In the genomic region with DNA sequence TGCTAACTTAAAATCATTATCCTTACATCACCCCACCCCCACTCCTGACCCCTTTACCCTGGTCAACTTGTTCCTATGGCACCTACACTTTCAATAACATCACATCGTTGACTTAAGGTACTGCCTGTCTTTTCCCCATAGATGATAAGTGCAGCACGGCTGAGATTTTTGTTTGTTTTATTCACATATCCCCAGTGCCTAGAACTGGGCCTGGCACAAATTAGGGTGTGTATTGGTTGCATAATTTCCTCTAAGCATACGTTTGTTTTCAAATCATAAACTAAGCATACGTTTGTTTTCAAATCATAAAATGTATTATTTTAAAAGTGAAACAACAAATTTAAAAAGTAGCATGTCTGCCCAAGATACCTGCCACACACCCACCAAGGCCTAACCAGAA, we compare ENCODE assay signal across 19 cellular contexts. TPM values are rescaled to one million over a fixed set of nuclear protein-coding genes. Genes with fewer than 3 reads are reported as not detected.
A peak's percentile ranks its signal among the peaks of the same experiment; 100 is the strongest.
DNase-seq lines count a peak whose midpoint lies in the region; ATAC-seq lines count a peak whose summit lies in the region.
"Had no signal": no experiment of that assay in that cellular context is flagged by ENCODE, and none has a peak within 500 bp of the region (broad histone marks: within the 10 kb centered on the region; RNA-seq: fewer than 3 reads in every experiment).

No MANE protein-coding gene starts in this region.

- peaks cover 11% of the 10 kb centered on the region for H3K36me3 Mint-ChIP-seq in T-helper 1 cell treated with Interleukin-12 subunit alpha and Interleukin-12 subunit beta and Interleukin-4 antibody, amounts not matched to agents 30 μg/mL and 1 μg/mL, for 36 hours (ENCODE audit: low read depth)
- peaks cover 14 to 62% of the 10 kb centered on the region in 2 donors for H3K36me3 Mint-ChIP-seq in CD4-positive, alpha-beta memory T cell
- peaks cover 20% of the 10 kb centered on the region for H3K36me3 Mint-ChIP-seq in activated T-helper 1 cell treated with anti-CD3 and anti-CD28 coated beads, Interleukin-12 subunit alpha, Interleukin-12 subunit beta, Interleukin-2, Interleukin-4 antibody, amounts not matched to agents 30 ng/mL and 10 ng/mL and 1 ng/mL, durations not matched to agents 14 hours and 24 hours and 36 hours (ENCODE audit: low read depth)
- peaks cover 6 to 19% (median 12%) of the 10 kb centered on the region in 5 donors for H3K36me3 Mint-ChIP-seq in naive thymus-derived CD4-positive, alpha-beta T cell

- H3K27me3 ChIP-seq in CD4-positive, alpha-beta memory T cell (ENCODE audit: insufficient read depth, low read length): no peaks in the 10 kb centered on the region
- H3K27me3 ChIP-seq in naive thymus-derived CD4-positive, alpha-beta T cell (ENCODE audit: control insufficient read depth in 2 of 2, insufficient read depth in 2 of 2, low read length in 2 of 2): no peaks in the 10 kb centered on the region
- H3K27me3 ChIP-seq: dorsolateral prefrontal cortex, testis had no signal

- no peak for ATAC-seq in naive thymus-derived CD4-positive, alpha-beta T cell
- ATAC-seq in GM19455 (IDR thresholded peaks at IDR 0.05; ENCODE audit: unreplicated experiment): no peak
- no peak for ATAC-seq in HG03571 (IDR thresholded peaks at IDR 0.05; ENCODE audit: unreplicated experiment)
- no peak for ATAC-seq in GM19397 (IDR thresholded peaks at IDR 0.05; ENCODE audit: unreplicated experiment)
- ATAC-seq: GM23338, psoas muscle had no signal

- H3K36me3 ChIP-seq in CD4-positive, alpha-beta memory T cell (ENCODE audit: insufficient read depth, low read length): peaks cover 64% of the 10 kb centered on the region
- H3K36me3 ChIP-seq in naive thymus-derived CD4-positive, alpha-beta T cell (ENCODE audit: control insufficient read depth in 2 of 3, insufficient read depth in 3 of 3, low read length in 3 of 3): peaks cover 13 to 93% (median 15%) of the 10 kb centered on the region in 3 experiments

- intact Hi-C loops in CD4-positive, alpha-beta memory T cell (cut with micrococcal nuclease): no loop called here
- intact Hi-C loops in activated T-helper 1 cell treated with anti-CD3 and anti-CD28 coated beads, Interleukin-12 subunit alpha, Interleukin-12 subunit beta, Interleukin-2, Interleukin-4 antibody, amounts not matched to agents 30 ng/mL and 10 ng/mL and 1 ng/mL, durations not matched to agents 14 hours and 24 hours and 36 hours (cut with micrococcal nuclease): no loop called here
- intact Hi-C loops in naive thymus-derived CD4-positive, alpha-beta T cell (cut with micrococcal nuclease): no loop called here

- POLR2A ChIA-PET in CD4-positive, alpha-beta memory T cell (lab: Charles Lee; ENCODE audit: partially characterized antibody): no interaction called here
- POLR2A ChIA-PET in naive thymus-derived CD4-positive, alpha-beta T cell (lab: Charles Lee): no interaction called here

- H3K4me3 Mint-ChIP-seq in T-helper 1 cell treated with Interleukin-12 subunit alpha and Interleukin-12 subunit beta and Interleukin-4 antibody, amounts not matched to agents 30 μg/mL and 1 μg/mL, for 36 hours: no peak overlapping the region
- no peak overlapping the region for H3K4me3 Mint-ChIP-seq in CD4-positive, alpha-beta memory T cell
- H3K4me3 Mint-ChIP-seq in activated T-helper 1 cell treated with anti-CD3 and anti-CD28 coated beads, Interleukin-12 subunit alpha, Interleukin-12 subunit beta, Interleukin-2, Interleukin-4 antibody, amounts not matched to agents 30 ng/mL and 10 ng/mL and 1 ng/mL, durations not matched to agents 14 hours and 24 hours and 36 hours: no peak overlapping the region
- no peak overlapping the region for H3K4me3 Mint-ChIP-seq in naive thymus-derived CD4-positive, alpha-beta T cell
- H3K4me3 Mint-ChIP-seq: GM23338 had no signal

- H3K27ac ChIP-seq in CD4-positive, alpha-beta memory T cell (ENCODE audit: low read depth, low read length): no peak overlapping the region
- no peak overlapping the region for H3K27ac ChIP-seq in naive thymus-derived CD4-positive, alpha-beta T cell (ENCODE audit: low read depth, low read length)
- H3K27ac ChIP-seq: 22Rv1, testis had no signal

- peaks cover 8% of the 10 kb centered on the region for H3K4me1 ChIP-seq in CD4-positive, alpha-beta memory T cell (ENCODE audit: insufficient read depth, low read length)
- peaks cover 0 to 7% of the 10 kb centered on the region in 2 donors for H3K4me1 ChIP-seq in naive thymus-derived CD4-positive, alpha-beta T cell (ENCODE audit: control insufficient read depth in 2 of 2, insufficient read depth in 2 of 2, low read length in 2 of 2)
- H3K4me1 ChIP-seq: testis had no signal

- no peak overlapping the region for H3K4me3 ChIP-seq in CD4-positive, alpha-beta memory T cell (ENCODE audit: low read length in 2 of 2)
- H3K4me3 ChIP-seq in naive thymus-derived CD4-positive, alpha-beta T cell (ENCODE audit: low read length): no peak overlapping the region
- H3K4me3 ChIP-seq: dorsolateral prefrontal cortex, GM23338, psoas muscle, testis had no signal

- peak overlapping the region; percentile 16 for H3K27ac Mint-ChIP-seq in T-helper 1 cell treated with Interleukin-12 subunit alpha and Interleukin-12 subunit beta and Interleukin-4 antibody, amounts not matched to agents 30 μg/mL and 1 μg/mL, for 36 hours
- peak overlapping the region in 6 of 7 donors; percentile 19 to 84 (median 62) for H3K27ac Mint-ChIP-seq in CD4-positive, alpha-beta memory T cell
- peak overlapping the region; percentile 37 for H3K27ac Mint-ChIP-seq in activated T-helper 1 cell treated with anti-CD3 and anti-CD28 coated beads, Interleukin-12 subunit alpha, Interleukin-12 subunit beta, Interleukin-2, Interleukin-4 antibody, amounts not matched to agents 30 ng/mL and 10 ng/mL and 1 ng/mL, durations not matched to agents 14 hours and 24 hours and 36 hours
- H3K27ac Mint-ChIP-seq in naive thymus-derived CD4-positive, alpha-beta T cell: peak overlapping the region in 7 of 9 donors; percentile 1 to 85 (median 63)
- H3K27ac Mint-ChIP-seq: GM23338 had no signal

- no peaks in the 10 kb centered on the region for H3K9me3 Mint-ChIP-seq in T-helper 1 cell treated with Interleukin-12 subunit alpha and Interleukin-12 subunit beta and Interleukin-4 antibody, amounts not matched to agents 30 μg/mL and 1 μg/mL, for 36 hours
- no peaks in the 10 kb centered on the region for H3K9me3 Mint-ChIP-seq in CD4-positive, alpha-beta memory T cell
- no peaks in the 10 kb centered on the region for H3K9me3 Mint-ChIP-seq in activated T-helper 1 cell treated with anti-CD3 and anti-CD28 coated beads, Interleukin-12 subunit alpha, Interleukin-12 subunit beta, Interleukin-2, Interleukin-4 antibody, amounts not matched to agents 30 ng/mL and 10 ng/mL and 1 ng/mL, durations not matched to agents 14 hours and 24 hours and 36 hours
- no peaks in the 10 kb centered on the region for H3K9me3 Mint-ChIP-seq in naive thymus-derived CD4-positive, alpha-beta T cell
- H3K9me3 Mint-ChIP-seq: GM23338 had no signal

- no peaks in the 10 kb centered on the region for H3K9me3 ChIP-seq in CD4-positive, alpha-beta memory T cell (ENCODE audit: control insufficient read depth in 1 of 2, low read length in 2 of 2)
- H3K9me3 ChIP-seq in naive thymus-derived CD4-positive, alpha-beta T cell (ENCODE audit: control insufficient read depth in 2 of 3, low read length in 3 of 3): no peaks in the 10 kb centered on the region
- H3K9me3 ChIP-seq: psoas muscle, testis had no signal

- H3K4me1 Mint-ChIP-seq in T-helper 1 cell treated with Interleukin-12 subunit alpha and Interleukin-12 subunit beta and Interleukin-4 antibody, amounts not matched to agents 30 μg/mL and 1 μg/mL, for 36 hours (ENCODE audit: low read depth): peaks cover 16% of the 10 kb centered on the region
- H3K4me1 Mint-ChIP-seq in CD4-positive, alpha-beta memory T cell: peaks cover 8 to 20% (median 11%) of the 10 kb centered on the region in 4 donors
- H3K4me1 Mint-ChIP-seq in activated T-helper 1 cell treated with anti-CD3 and anti-CD28 coated beads, Interleukin-12 subunit alpha, Interleukin-12 subunit beta, Interleukin-2, Interleukin-4 antibody, amounts not matched to agents 30 ng/mL and 10 ng/mL and 1 ng/mL, durations not matched to agents 14 hours and 24 hours and 36 hours (ENCODE audit: low read depth): peaks cover 14% of the 10 kb centered on the region
- H3K4me1 Mint-ChIP-seq in naive thymus-derived CD4-positive, alpha-beta T cell: peaks cover 8 to 34% (median 18%) of the 10 kb centered on the region in 7 donors

- H3K27me3 Mint-ChIP-seq in T-helper 1 cell treated with Interleukin-12 subunit alpha and Interleukin-12 subunit beta and Interleukin-4 antibody, amounts not matched to agents 30 μg/mL and 1 μg/mL, for 36 hours (ENCODE audit: low read depth): no peaks in the 10 kb centered on the region
- H3K27me3 Mint-ChIP-seq in CD4-positive, alpha-beta memory T cell: no peaks in the 10 kb centered on the region
- H3K27me3 Mint-ChIP-seq in activated T-helper 1 cell treated with anti-CD3 and anti-CD28 coated beads, Interleukin-12 subunit alpha, Interleukin-12 subunit beta, Interleukin-2, Interleukin-4 antibody, amounts not matched to agents 30 ng/mL and 10 ng/mL and 1 ng/mL, durations not matched to agents 14 hours and 24 hours and 36 hours (ENCODE audit: insufficient read depth): no peaks in the 10 kb centered on the region
- H3K27me3 Mint-ChIP-seq in naive thymus-derived CD4-positive, alpha-beta T cell: no peaks in the 10 kb centered on the region

- CTCF ChIA-PET in CD4-positive, alpha-beta memory T cell (lab: Charles Lee; ENCODE audit: partially characterized antibody): interaction anchor here (0.6 to 1.8 kb wide), 3 partner anchors 26 to 184 kb away, joined by 3 to 6 read pairs (median 6); no protein-coding TSS in a partner anchor
- CTCF ChIA-PET in naive thymus-derived CD4-positive, alpha-beta T cell (lab: Charles Lee): no interaction called here

- DNase-seq in T-helper 1 cell: no peak
- no peak for DNase-seq in CD4-positive, alpha-beta memory T cell
- DNase-seq in activated T-helper 1 cell treated with anti-CD3 and anti-CD28 coated beads, Interleukin-12 subunit alpha, Interleukin-12 subunit beta, Interleukin-2, Interleukin-4 antibody, amounts not matched to agents 30 ng/mL and 10 ng/mL and 1 ng/mL, durations not matched to agents 14 hours and 24 hours and 36 hours (ENCODE audit: low spot score): no peak
- no peak for DNase-seq in naive thymus-derived CD4-positive, alpha-beta T cell
- DNase-seq: activated CD4-positive, alpha-beta T cell treated with anti-CD3 and anti-CD28 coated beads for 48 hours; anterior cingulate cortex; dorsolateral prefrontal cortex; Karpas-422; NCI-H187; psoas muscle; Right ventricle myocardium superior; testis had no signal

RNA-seq across cellular contexts. Expression of a gene that starts 35.3 kb away (rescaled TPM):
- 100 to 1,000 TPM; 202 to 211 TPM for total RNA-seq in CD4-positive, alpha-beta memory T cell
- 100 to 1,000 TPM; 173 to 342 TPM for polyA plus RNA-seq in CD4-positive, alpha-beta memory T cell
- total RNA-seq in activated T-helper 1 cell treated with anti-CD3 and anti-CD28 coated beads, Interleukin-12 subunit alpha, Interleukin-12 subunit beta, Interleukin-2, Interleukin-4 antibody, amounts not matched to agents 30 ng/mL and 10 ng/mL and 1 ng/mL, durations not matched to agents 14 hours and 24 hours and 36 hours: 216 and 239 TPM in 2 replicates
- 100 to 1,000 TPM; 189 to 247 (median 231) TPM for total RNA-seq in naive thymus-derived CD4-positive, alpha-beta T cell
- 100 to 1,000 TPM; 212 to 278 TPM for polyA plus RNA-seq in naive thymus-derived CD4-positive, alpha-beta T cell

RNA-seq across cellular contexts. Expression of a gene that starts 37.5 kb away (rescaled TPM):
- not detected for total RNA-seq in CD4-positive, alpha-beta memory T cell
- under 1 TPM in 1 of 2 donors, not detected in 1; 0.81 TPM for polyA plus RNA-seq in CD4-positive, alpha-beta memory T cell
- not detected in 2 replicates for total RNA-seq in activated T-helper 1 cell treated with anti-CD3 and anti-CD28 coated beads, Interleukin-12 subunit alpha, Interleukin-12 subunit beta, Interleukin-2, Interleukin-4 antibody, amounts not matched to agents 30 ng/mL and 10 ng/mL and 1 ng/mL, durations not matched to agents 14 hours and 24 hours and 36 hours
- total RNA-seq in naive thymus-derived CD4-positive, alpha-beta T cell: not detected
- polyA plus RNA-seq in naive thymus-derived CD4-positive, alpha-beta T cell: not detected
- total RNA-seq: OCI-LY7 had no signal
